In the genomic region with DNA sequence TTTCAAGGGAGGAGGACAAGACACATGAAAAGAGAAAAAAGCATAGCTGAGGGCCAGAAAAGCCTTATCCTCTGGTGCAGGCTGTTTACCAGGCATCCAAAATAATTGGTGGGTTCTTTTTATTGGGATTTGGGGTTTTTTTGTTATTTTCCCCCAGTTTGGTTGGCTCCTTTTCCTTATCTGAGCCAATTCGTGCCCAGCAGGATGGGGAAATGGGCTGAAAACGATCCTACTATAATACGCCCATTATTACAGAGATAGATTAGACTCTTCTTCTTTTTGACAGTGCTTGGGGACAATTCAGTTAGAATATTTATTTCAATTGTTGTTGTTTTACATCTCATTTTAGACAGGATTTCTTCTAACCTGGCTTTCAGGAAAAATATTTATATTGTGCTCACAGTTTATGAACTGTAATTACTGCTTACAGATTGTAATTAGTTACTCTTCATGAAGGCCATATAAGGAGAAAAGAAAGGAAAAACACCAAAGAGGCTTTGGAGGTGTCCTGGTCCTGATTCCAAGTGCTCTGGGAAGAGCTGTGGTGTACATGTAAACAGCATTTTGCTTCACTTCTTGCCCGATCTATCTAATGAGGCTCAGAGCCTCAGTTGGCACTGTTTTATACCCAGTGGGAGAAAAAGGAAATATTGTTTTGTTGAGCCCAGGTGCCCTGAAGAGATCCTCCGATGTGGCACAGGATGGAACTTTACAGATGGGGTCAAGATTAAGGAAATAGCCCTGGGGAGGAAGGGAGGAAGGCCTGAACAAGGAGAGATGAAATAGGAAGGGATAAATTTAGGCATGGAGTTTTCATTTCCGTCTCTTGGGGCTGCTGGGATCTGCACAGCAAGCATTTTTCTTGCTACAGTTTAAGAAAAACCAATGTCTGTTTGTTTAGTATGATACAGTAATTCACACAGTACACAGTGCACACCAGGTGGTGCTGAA, we compare ENCODE assay signal across 8 cellular contexts. TPM values are rescaled to one million over a fixed set of nuclear protein-coding genes. Genes with fewer than 3 reads are reported as not detected.
DNase-seq lines count a peak whose midpoint lies in the region; ATAC-seq, FAIRE-seq and TF ChIP-seq lines count a peak whose summit lies in the region.

No MANE protein-coding gene starts in this region.

- H3K36me3 ChIP-seq in mucosa of descending colon (ENCODE audit: low read depth) = no peaks in the 10 kb centered on the region

- H3K9me3 ChIP-seq in mucosa of descending colon = no peaks in the 10 kb centered on the region

- H3K4me3 Mint-ChIP-seq in effector memory CD8-positive, alpha-beta T cell = peak overlapping the region; percentile 89 to 90

- DNase-seq in AG10803 (ENCODE audit: low read depth) = peak; percentile 32
- DNase-seq in GM19239 (ENCODE audit: insufficient read length, low spot score) = no peak
- DNase-seq in RPMI7951 (ENCODE audit: low read depth) = peak; percentile 48
- no peak for DNase-seq in effector memory CD8-positive, alpha-beta T cell
- no peak for DNase-seq in mucosa of descending colon
- no peak for DNase-seq in HPDE6-E6E7 (ENCODE audit: extremely low spot score)

- H3K9me3 Mint-ChIP-seq in effector memory CD8-positive, alpha-beta T cell = no peaks in the 10 kb centered on the region

- H3K4me3 ChIP-seq in AG10803 (ENCODE audit: low read length) (peak overlapping the region; percentile 82), mucosa of descending colon (peak overlapping the region; percentile 54)

- intact Hi-C loops in mucosa of descending colon (cut with DNase I, micrococcal nuclease) = loop anchor here in 1 of 2 donors (10.0 kb wide), 1 partner anchor 164 kb away; a partner anchor contains a TSS

- FAIRE-seq in GM19239 (lab: Jason Lieb, UNC) = peak; percentile 65

- TF ChIP-seq CTCF in AG10803 (conservative IDR thresholded peaks at IDR 0.05; ENCODE audit: low read length) (no peak; the same call in 1 of the 2 replicates), mucosa of descending colon (IDR thresholded peaks at IDR 0.05) (no peak)

- peaks cover 29% of the 10 kb centered on the region for H3K36me3 Mint-ChIP-seq in effector memory CD8-positive, alpha-beta T cell (ENCODE audit: insufficient read depth)

- H3K27me3 Mint-ChIP-seq in effector memory CD8-positive, alpha-beta T cell = no peaks in the 10 kb centered on the region

- H3K4me1 Mint-ChIP-seq in effector memory CD8-positive, alpha-beta T cell (ENCODE audit: low read depth in 2 of 2) = peaks cover 19 to 26% of the 10 kb centered on the region in 2 donors

- H3K27ac Mint-ChIP-seq in effector memory CD8-positive, alpha-beta T cell = peak overlapping the region; percentile 96

- peaks cover 27% of the 10 kb centered on the region for H3K4me1 ChIP-seq in mucosa of descending colon (ENCODE audit: low read depth)

- no peak for ATAC-seq in effector memory CD8-positive, alpha-beta T cell (replicated peaks)
- ATAC-seq in mucosa of descending colon (peak; percentile 17), GM19455 (IDR thresholded peaks at IDR 0.05; ENCODE audit: unreplicated experiment) (no peak), GM19023 (IDR thresholded peaks at IDR 0.05; ENCODE audit: unreplicated experiment) (no peak)

RNA-seq across cellular contexts. Expression of a gene that starts 0.6 kb away (rescaled TPM):
- 26.0 and 30.0 TPM in 2 replicates for total RNA-seq in RPMI7951 (2014; rRNA removed; shearing (Covaris generic))
- total RNA-seq in mucosa of descending colon = 10 to 100 TPM; 26.8 to 86.0 (median 29.6) TPM

RNA-seq across cellular contexts. Expression of a gene that starts 11.1 kb away (rescaled TPM):
- 18.4 and 21.7 TPM in 2 replicates for total RNA-seq in RPMI7951 (2014; rRNA removed; shearing (Covaris generic))
- total RNA-seq in mucosa of descending colon = 100 to 1,000 TPM in 2 of 3 donors, 10 to 100 TPM in 1; 91.0 to 122 (median 114) TPM

RNA-seq across cellular contexts. Expression of a gene that starts 59.0 kb away (rescaled TPM):
- not detected in 2 replicates for total RNA-seq in RPMI7951 (2014; rRNA removed; shearing (Covaris generic))
- 10 to 100 TPM; 32.2 to 96.7 (median 57.6) TPM for total RNA-seq in mucosa of descending colon

Comparison
In these comparisons a context has a peak if more than half of its experiments do, and no peak if none do; other contexts are left out.
1. DNase-seq: peak in AG10803 (single experiment) and RPMI7951 (single experiment); none in GM19239 (single experiment), effector memory CD8-positive, alpha-beta T cell (0 of 3), mucosa of descending colon (0 of 3) and HPDE6-E6E7 (single experiment).
2. RNA of a gene that starts 59.0 kb away (total RNA-seq): 32.2 to 96.7 TPM in mucosa of descending colon; not detected in RPMI7951; every median in the first group is over 10 times any median in the second.